Comparison of ENCODE assay signal across 8 cellular contexts in genomic region chr17:77089118-77089477, GRCh38. TPM values are rescaled to one million over a fixed set of nuclear protein-coding genes. Genes with fewer than 3 reads are reported as not detected.
DNase-seq lines count a peak whose midpoint lies in the region; ATAC-seq lines count a peak whose summit lies in the region.

No MANE protein-coding gene starts in this region.

- H3K27ac Mint-ChIP-seq in activated naive CD8-positive, alpha-beta T cell treated with anti-CD3 and anti-CD28 coated beads for 36 hours, result peak overlapping the region; percentile 98
- peak overlapping the region; percentile 98 to 100 for H3K27ac Mint-ChIP-seq in stimulated activated naive CD8-positive, alpha-beta T cell treated with anti-CD3 and anti-CD28 coated beads, Interleukin-15, amount 100 ng/mL, for 72 hours

- H3K36me3 Mint-ChIP-seq in activated naive CD8-positive, alpha-beta T cell treated with anti-CD3 and anti-CD28 coated beads for 36 hours, result peaks cover 52% of the 10 kb centered on the region

- intact Hi-C loops in Right ventricle myocardium superior (cut with DNase I) (no loop called here), cardiac septum (cut with DNase I) (loop anchor here (2.0 kb wide), 1 partner anchor 52 kb away; the partner anchor contains the start of gene SEC14L1)

- H3K4me1 Mint-ChIP-seq in activated naive CD8-positive, alpha-beta T cell treated with anti-CD3 and anti-CD28 coated beads for 36 hours, result peaks cover 39% of the 10 kb centered on the region
- peaks cover 71% of the 10 kb centered on the region for H3K4me1 Mint-ChIP-seq in stimulated activated naive CD8-positive, alpha-beta T cell treated with anti-CD3 and anti-CD28 coated beads, Interleukin-15, amount 100 ng/mL, for 72 hours

- peaks cover 16% of the 10 kb centered on the region for H3K27me3 Mint-ChIP-seq in activated naive CD8-positive, alpha-beta T cell treated with anti-CD3 and anti-CD28 coated beads for 36 hours
- peaks cover 9% of the 10 kb centered on the region for H3K27me3 Mint-ChIP-seq in stimulated activated naive CD8-positive, alpha-beta T cell treated with anti-CD3 and anti-CD28 coated beads, Interleukin-15, amount 100 ng/mL, for 72 hours

- peak overlapping the region; percentile 95 for H3K4me3 Mint-ChIP-seq in activated naive CD8-positive, alpha-beta T cell treated with anti-CD3 and anti-CD28 coated beads for 36 hours
- H3K4me3 Mint-ChIP-seq in stimulated activated naive CD8-positive, alpha-beta T cell treated with anti-CD3 and anti-CD28 coated beads, Interleukin-15, amount 100 ng/mL, for 72 hours, result peak overlapping the region; percentile 84 to 97

- ATAC-seq in Right ventricle myocardium superior (ENCODE audit: poor library complexity) (peak; percentile 15), GM19351 (IDR thresholded peaks at IDR 0.05; ENCODE audit: unreplicated experiment) (no peak)
- peak; percentile 31 for ATAC-seq in stimulated activated naive CD8-positive, alpha-beta T cell treated with anti-CD3 and anti-CD28 coated beads, Interleukin-15, amount 100 ng/mL, for 72 hours

- DNase-seq in Right ventricle myocardium superior (no peak), cardiac septum (ENCODE audit: low spot score) (no peak), C1 segment of cervical spinal cord (lab: John Stamatoyannopoulos, UW) (no peak), GF-D8 (lab: John Stamatoyannopoulos, UW) (no peak)
- DNase-seq in activated naive CD8-positive, alpha-beta T cell treated with anti-CD3 and anti-CD28 coated beads for 36 hours, result no peak
- DNase-seq in stimulated activated naive CD8-positive, alpha-beta T cell treated with anti-CD3 and anti-CD28 coated beads, Interleukin-15, amount 100 ng/mL, for 72 hours, result no peak

- peak overlapping the region; percentile 86 for H3K4me3 ChIP-seq in iPS-18c (ENCODE audit: insufficient read depth, low read depth, low read length)

- H3K9me3 ChIP-seq in iPS-18c (ENCODE audit: control insufficient read depth, insufficient read depth, low read length), result no peaks in the 10 kb centered on the region

- H3K9me3 Mint-ChIP-seq in activated naive CD8-positive, alpha-beta T cell treated with anti-CD3 and anti-CD28 coated beads for 36 hours, result no peaks in the 10 kb centered on the region
- H3K9me3 Mint-ChIP-seq in stimulated activated naive CD8-positive, alpha-beta T cell treated with anti-CD3 and anti-CD28 coated beads, Interleukin-15, amount 100 ng/mL, for 72 hours, result no peaks in the 10 kb centered on the region

RNA-seq across cellular contexts. Expression of gene SEC14L1, which starts 51.7 kb away (rescaled TPM):
- total RNA-seq in Right ventricle myocardium superior (63.9 TPM), cardiac septum (44.2 TPM)
- 10 to 100 TPM; 56.9 to 59.6 TPM for total RNA-seq in activated naive CD8-positive, alpha-beta T cell treated with anti-CD3 and anti-CD28 coated beads for 36 hours
